11 cellular contexts compared by ENCODE assay signal in the genomic region with DNA sequence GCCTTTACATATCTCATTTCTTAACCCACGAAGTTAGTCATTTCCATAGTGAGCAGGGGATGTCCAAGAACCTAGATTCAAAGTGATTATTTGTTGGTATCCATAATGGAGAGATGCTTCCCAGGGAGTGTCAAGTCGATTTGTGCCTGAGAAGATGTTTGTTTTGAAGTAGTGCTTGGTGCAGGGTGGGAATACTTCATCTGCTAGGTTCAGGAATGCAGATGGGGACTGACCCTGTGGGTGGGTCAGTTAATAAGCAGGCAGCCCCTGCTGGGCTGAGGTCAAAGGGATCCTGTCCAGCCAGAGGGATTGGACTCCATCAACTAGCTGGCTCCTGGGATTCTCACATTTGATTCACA. TPM values are rescaled to one million over a fixed set of nuclear protein-coding genes. Genes with fewer than 3 reads are reported as not detected.
A peak's percentile ranks its signal among the peaks of the same experiment; 100 is the strongest.
DNase-seq lines count a peak whose midpoint lies in the region; ATAC-seq and TF ChIP-seq lines count a peak whose summit lies in the region.
"Had no signal": no experiment of that assay in that cellular context is flagged by ENCODE, and none has a peak within 500 bp of the region (broad histone marks: within the 10 kb centered on the region; RNA-seq: fewer than 3 reads in every experiment).

No MANE protein-coding gene starts in this region.

- no peak for DNase-seq in IMR-90
- no peak for DNase-seq in chondrocyte (ENCODE audit: low spot score)
- no peak for DNase-seq in mesothelial cell of epicardium (ENCODE audit: low spot score in 2 of 2, unreplicated experiment in 2 of 2)
- DNase-seq in testis = no peak
- no peak for DNase-seq in activated CD4-positive, CD25-positive, alpha-beta regulatory T cell (lab: John Stamatoyannopoulos, UW)
- DNase-seq: activated CD8-positive, alpha-beta memory T cell treated with anti-CD3 and anti-CD28 coated beads, Interleukin-2, amount 50 U/mL, for 48 hours; MM.1S had no signal

- TF ChIP-seq RAD21 in IMR-90 (IDR thresholded peaks at IDR 0.05; ENCODE audit: low read length) = no peak

- H3K4me2 ChIP-seq in IMR-90 (ENCODE audit: low read depth, low read length) = peak overlapping the region; percentile 37

- intact Hi-C loops in IMR-90 (cut with micrococcal nuclease) (loop anchor here (1.0 kb wide), 1 partner anchor 10 kb away; no protein-coding TSS in a partner anchor), testis (cut with DNase I; ENCODE audit: low total_unique reads) (no loop called here)

- POLR2A ChIA-PET in IMR-90 (lab: Charles Lee; ENCODE audit: unreplicated experiment) = interaction anchor here (1.0 kb wide), 1 partner anchor 10 kb away, joined by 3 read pairs; no protein-coding TSS in a partner anchor

- H3K27ac ChIP-seq in IMR-90 (ENCODE audit: insufficient read depth, low read length) = peak overlapping the region; percentile 96
- H3K27ac ChIP-seq in testis = peak overlapping the region; percentile 71 to 76

- H4K5ac ChIP-seq in IMR-90 (ENCODE audit: low read depth, low read length) = peak overlapping the region; percentile 39

- H3K9me1 ChIP-seq in IMR-90 (ENCODE audit: insufficient read depth, low read length) = peaks cover 21% of the 10 kb centered on the region

- peak overlapping the region; percentile 66 for H2BK5ac ChIP-seq in IMR-90 (ENCODE audit: low read depth, low read length, poor library complexity, severe bottlenecking)

- H3K36me3 ChIP-seq in IMR-90 (ENCODE audit: control insufficient read depth, insufficient read depth, low read length) = no peaks in the 10 kb centered on the region
- no peaks in the 10 kb centered on the region for H3K36me3 ChIP-seq in testis (ENCODE audit: low read depth, missing control alignments)
- H3K36me3 ChIP-seq: adrenal gland had no signal

- no peak overlapping the region for H3K9ac ChIP-seq in IMR-90 (ENCODE audit: low read depth, low read length)

- peaks cover 81% of the 10 kb centered on the region for H3K4me1 Mint-ChIP-seq in chondrocyte (ENCODE audit: low read depth)
- peaks cover 58% of the 10 kb centered on the region for H3K4me1 Mint-ChIP-seq in mesothelial cell of epicardium

- peak overlapping the region; percentile 69; the same call in 1 of the 2 replicates for H2AK5ac ChIP-seq in IMR-90 (ENCODE audit: low read depth, low read length)

- no TSS peak for BruUV-seq in IMR-90 (replicated peaks; lab: Mats Ljungman, UMichigan)

- H3K4me3 ChIP-seq in IMR-90 (ENCODE audit: insufficient read depth, low read depth, low read length) (no peak overlapping the region), testis (no peak overlapping the region)
- H3K4me3 ChIP-seq: adrenal gland had no signal

- in situ Hi-C loops in IMR-90 (cut with MboI; ENCODE audit: low sequenced_read_pairs) = no loop called here

- CTCF ChIA-PET in IMR-90 (lab: Yijun Ruan, JAX) = interaction anchor here (0.6 to 1.4 kb wide), 2 partner anchors 10 to 92 kb away, joined by 4 to 5 read pairs; no protein-coding TSS in a partner anchor

- H3K23ac ChIP-seq in IMR-90 (ENCODE audit: low read depth, low read length) = peak overlapping the region; percentile 73

- H2AFZ ChIP-seq in IMR-90 (replicated peaks; ENCODE audit: low read length, poor library complexity) = no peak overlapping the region

- H3K14ac ChIP-seq in IMR-90 (replicated peaks; ENCODE audit: low read depth, low read length) = peak overlapping the region; percentile 89

- H3K56ac ChIP-seq in IMR-90 (ENCODE audit: extremely low read depth, insufficient read depth, low read length) = no peak overlapping the region

- H4K20me1 ChIP-seq in IMR-90 (ENCODE audit: insufficient read depth, low read length) = peaks cover 7% of the 10 kb centered on the region; the same call in 1 of the 2 replicates

- H3K27me3 ChIP-seq in IMR-90 (ENCODE audit: control insufficient read depth, insufficient read depth, low read length) (no peaks in the 10 kb centered on the region), testis (no peaks in the 10 kb centered on the region)
- H3K27me3 ChIP-seq: adrenal gland had no signal

- no peak for TF ChIP-seq CTCF in IMR-90 (conservative IDR thresholded peaks at IDR 0.05; ENCODE audit: low read depth, low read length)
- TF ChIP-seq CTCF in chondrocyte (IDR thresholded peaks at IDR 0.05) = no peak
- no peak for TF ChIP-seq CTCF in mesothelial cell of epicardium (IDR thresholded peaks at IDR 0.05; ENCODE audit: unreplicated experiment)
- TF ChIP-seq CTCF in testis (IDR thresholded peaks at IDR 0.05) = no peak

- peak overlapping the region; percentile 84 for H2AK9ac ChIP-seq in IMR-90 (replicated peaks; ENCODE audit: low read depth, low read length, poor library complexity)

- peak overlapping the region; percentile 50 for H4K91ac ChIP-seq in IMR-90 (ENCODE audit: insufficient read depth, low read depth, low read length)

- H3K27ac Mint-ChIP-seq in chondrocyte (ENCODE audit: unreplicated experiment) (peak overlapping the region; percentile 75), mesothelial cell of epicardium (peak overlapping the region; percentile 93)

- peak overlapping the region; percentile 67 for H3K18ac ChIP-seq in IMR-90 (ENCODE audit: low read depth, low read length)

- H3K4me1 ChIP-seq in IMR-90 (ENCODE audit: control insufficient read depth, insufficient read depth, low read length) (peaks cover 30% of the 10 kb centered on the region), testis (peaks cover 42% of the 10 kb centered on the region)

- H3K36me3 Mint-ChIP-seq in chondrocyte (ENCODE audit: low read depth) (no peaks in the 10 kb centered on the region), mesothelial cell of epicardium (peaks cover 10% of the 10 kb centered on the region)

- ATAC-seq in IMR-90 (ENCODE audit: low read depth) (no peak), HG03469 (IDR thresholded peaks at IDR 0.05; ENCODE audit: unreplicated experiment) (no peak), GM21717 (IDR thresholded peaks at IDR 0.05; ENCODE audit: unreplicated experiment) (no peak), HG03378 (IDR thresholded peaks at IDR 0.05; ENCODE audit: unreplicated experiment) (no peak)

- dilution Hi-C loops in IMR-90 (cut with HindIII; ENCODE audit: low sequenced_read_pairs, unreplicated experiment) = no loop called here

- peak overlapping the region; percentile 38 for H2BK20ac ChIP-seq in IMR-90 (ENCODE audit: low read depth, low read length)

- H3K4me3 Mint-ChIP-seq in chondrocyte (ENCODE audit: unreplicated experiment) = no peak overlapping the region
- H3K4me3 Mint-ChIP-seq in mesothelial cell of epicardium = no peak overlapping the region

- no CpG with 5 or more reads among the region's 2 CpGs for WGBS in IMR-90 (ENCODE audit: extremely low coverage in 2 of 2, insufficient read length in 1 of 2), 2 experiments
- 39 to 43% methylated on average over 2 of the region's 2 CpGs for WGBS in testis, 2 donors

- peak overlapping the region; percentile 96; the same call in 1 of the 3 replicates for H2BK15ac ChIP-seq in IMR-90 (ENCODE audit: low read depth, low read length)

- TF ChIP-seq POLR2A in IMR-90 (IDR thresholded peaks at IDR 0.05; ENCODE audit: low read depth, low read length) = no peak
- TF ChIP-seq POLR2A in testis (IDR thresholded peaks at IDR 0.05) = no peak

- H3K9me3 ChIP-seq in IMR-90 (ENCODE audit: control insufficient read depth, insufficient read depth, low read length) = no peaks in the 10 kb centered on the region
- no peaks in the 10 kb centered on the region for H3K9me3 ChIP-seq in testis
- H3K9me3 ChIP-seq: adrenal gland had no signal

- H2BK120ac ChIP-seq in IMR-90 (ENCODE audit: low read depth, low read length) = peak overlapping the region; percentile 97

- peak overlapping the region; percentile 7 to 90; a peak in 3 of 4 replicates for H4K8ac ChIP-seq in IMR-90 (ENCODE audit: low read depth in 2 of 2, low read length in 2 of 2)

- peak overlapping the region; percentile 89 for H3K4ac ChIP-seq in IMR-90 (ENCODE audit: low read depth, low read length)

- peaks cover 10 to 49% of the 10 kb centered on the region in 2 experiments for H3K79me1 ChIP-seq in IMR-90 (ENCODE audit: low read depth in 1 of 2, low read length in 2 of 2)

- H3K9me3 Mint-ChIP-seq in chondrocyte (ENCODE audit: low read depth) = no peaks in the 10 kb centered on the region
- no peaks in the 10 kb centered on the region for H3K9me3 Mint-ChIP-seq in mesothelial cell of epicardium

- H3K27me3 Mint-ChIP-seq in chondrocyte (ENCODE audit: low read depth) = no peaks in the 10 kb centered on the region
- H3K27me3 Mint-ChIP-seq in mesothelial cell of epicardium (ENCODE audit: low read depth) = no peaks in the 10 kb centered on the region

TF ChIP-seq in IMR-90, 13 proteins besides CTCF, POLR2A, EP300 and RAD21 (continues in another document):
- TF ChIP-seq RFX5 (IDR thresholded peaks at IDR 0.05; ENCODE audit: low read depth, low read length) (no peak), NFE2L2 (IDR thresholded peaks at IDR 0.05; ENCODE audit: low read depth, low read length) (no peak), SMC3 (IDR thresholded peaks at IDR 0.05; ENCODE audit: low read depth, low read length) (no peak), MAZ (IDR thresholded peaks at IDR 0.05; ENCODE audit: borderline replicate concordance, low read depth, low read length) (no peak), CHD1 (IDR thresholded peaks at IDR 0.05; ENCODE audit: low read depth, low read length) (no peak), MXI1 (IDR thresholded peaks at IDR 0.05; ENCODE audit: borderline replicate concordance, low read depth, low read length) (no peak), USF2 (IDR thresholded peaks at IDR 0.05; ENCODE audit: low read depth, low read length) (no peak)

RNA-seq across cellular contexts. Expression of gene VILL, which starts 44.1 kb away (rescaled TPM):
- total RNA-seq in IMR-90 (2012; rRNA removed) (2.3 and 2.5 TPM in 2 replicates), chondrocyte (1.7 to 2.6 TPM (median 1.7 TPM) in 3 replicates), mesothelial cell of epicardium (15.3 to 16.7 TPM (median 16.4 TPM) in 3 replicates), testis (10 to 100 TPM; 16.3 to 17.4 TPM)
- polyA plus RNA-seq in IMR-90 (2012; rRNA removed) (4.5 and 4.7 TPM in 2 replicates), testis (ENCODE audit: insufficient read depth, low read depth, low replicate concordance) (9.5 TPM)
- 1.3 and 3.7 TPM in 2 replicates for polyA plus RNA-seq in IMR-90 (2012; cell fraction: cytosol; rRNA removed)
- 15.6 and 35.8 TPM in 2 replicates for polyA plus RNA-seq in IMR-90 (2012; cell fraction: nucleus; rRNA removed; ENCODE audit: low replicate concordance)
